In genomic region chr3:30607032-30607833, GRCh38 we compare ENCODE assay signal across 8 cellular contexts. TPM values are rescaled to one million over a fixed set of nuclear protein-coding genes. Genes with fewer than 3 reads are reported as not detected.
DNase-seq lines count a peak whose midpoint lies in the region; ATAC-seq and TF ChIP-seq lines count a peak whose summit lies in the region.

No MANE protein-coding gene starts in this region.

- peak overlapping the region; percentile 98 for H3K4me3 Mint-ChIP-seq in activated T-cell treated with anti-CD3 and anti-CD28 coated beads, Interleukin-2, amount 50 U/mL, for 4 hours
- H3K4me3 Mint-ChIP-seq in neural crest cell = peak overlapping the region; percentile 93

- no peaks in the 10 kb centered on the region for H3K9me3 Mint-ChIP-seq in activated T-cell treated with anti-CD3 and anti-CD28 coated beads, Interleukin-2, amount 50 U/mL, for 4 hours
- H3K9me3 Mint-ChIP-seq in neural crest cell = no peaks in the 10 kb centered on the region

- peaks cover 64% of the 10 kb centered on the region for H3K4me1 Mint-ChIP-seq in activated T-cell treated with anti-CD3 and anti-CD28 coated beads, Interleukin-2, amount 50 U/mL, for 4 hours (ENCODE audit: low read depth)
- peaks cover 31% of the 10 kb centered on the region for H3K4me1 Mint-ChIP-seq in neural crest cell

- ATAC-seq in GM18498 (IDR thresholded peaks at IDR 0.05; ENCODE audit: unreplicated experiment) (peak; percentile 61), HG02759 (IDR thresholded peaks at IDR 0.05; ENCODE audit: unreplicated experiment) (peak; percentile 57)
- ATAC-seq in activated T-cell treated with anti-CD3 and anti-CD28 coated beads, Interleukin-2, amount 50 U/mL, for 4 hours = peak; percentile 45 to 47

- H3K36me3 Mint-ChIP-seq in activated T-cell treated with anti-CD3 and anti-CD28 coated beads, Interleukin-2, amount 50 U/mL, for 4 hours (ENCODE audit: insufficient read depth) = peaks cover 29% of the 10 kb centered on the region
- no peaks in the 10 kb centered on the region for H3K36me3 Mint-ChIP-seq in neural crest cell (ENCODE audit: low read depth)

- peak overlapping the region; percentile 90 for H3K9ac ChIP-seq in NT2/D1 (ENCODE audit: insufficient read length, low read depth)

- H3K36me3 ChIP-seq in NT2/D1 (ENCODE audit: insufficient read depth, insufficient read length, low read length) = no peaks in the 10 kb centered on the region
- no peaks in the 10 kb centered on the region for H3K36me3 ChIP-seq in thyroid gland

- TF ChIP-seq CTCF in neural crest cell (conservative IDR thresholded peaks at IDR 0.05) = no peak
- no peak for TF ChIP-seq CTCF in thyroid gland (IDR thresholded peaks at IDR 0.05)

- H3K27ac ChIP-seq in thyroid gland = peak overlapping the region; percentile 80 to 97 (median 95)

- WGBS in thyroid gland, 2 donors = 7 to 16% methylated on average over 10 to 29 of the region's 45 CpGs

- no peaks in the 10 kb centered on the region for H3K27me3 Mint-ChIP-seq in activated T-cell treated with anti-CD3 and anti-CD28 coated beads, Interleukin-2, amount 50 U/mL, for 4 hours (ENCODE audit: low read depth)
- H3K27me3 Mint-ChIP-seq in neural crest cell (ENCODE audit: low read depth) = peaks cover 15% of the 10 kb centered on the region

- peak in 1 of 2 donors; percentile 56 for TF ChIP-seq POLR2A in thyroid gland (IDR thresholded peaks at IDR 0.05)

- H3K27me3 ChIP-seq in NT2/D1 (ENCODE audit: insufficient read depth, insufficient read length) = peaks cover 16% of the 10 kb centered on the region
- no peaks in the 10 kb centered on the region for H3K27me3 ChIP-seq in thyroid gland

- peak overlapping the region; percentile 87 for H3K4me3 ChIP-seq in NT2/D1 (ENCODE audit: insufficient read length, low read depth)
- peak overlapping the region; percentile 67 to 98 (median 78) for H3K4me3 ChIP-seq in thyroid gland (replicated peaks in 1 of 3)

- peak overlapping the region; percentile 91 for H3K27ac Mint-ChIP-seq in neural crest cell (ENCODE audit: unreplicated experiment)

- DNase-seq in NT2/D1 (ENCODE audit: low read depth, low spot score) = peak; percentile 22
- DNase-seq in activated T-cell treated with anti-CD3 and anti-CD28 coated beads, Interleukin-2, amount 50 U/mL, for 4 hours = peak; percentile 64
- peak; percentile 30 for DNase-seq in fibroblast of peridontal ligament (ENCODE audit: extremely low read depth)
- peak; percentile 29 for DNase-seq in neural crest cell (ENCODE audit: low read depth, low spot score)
- peak; percentile 68 to 79 for DNase-seq in thyroid gland
- DNase-seq in NCI-H524 treated with DMSO at 0.1 percent for 48 hours (lab: John Stamatoyannopoulos, UW) = no peak

- intact Hi-C loops in thyroid gland (cut with DNase I) = loop anchor here (10.0 kb wide), 2 partner anchors 78 to 162 kb away; no protein-coding TSS in a partner anchor

- H3K9me3 ChIP-seq in NT2/D1 (ENCODE audit: insufficient read depth, low read length) (no peaks in the 10 kb centered on the region), thyroid gland (no peaks in the 10 kb centered on the region)

- H3K4me1 ChIP-seq in NT2/D1 (ENCODE audit: insufficient read depth, insufficient read length) (no peaks in the 10 kb centered on the region), thyroid gland (peaks cover 8 to 9% of the 10 kb centered on the region in 2 donors)

RNA-seq across cellular contexts. Expression of gene TGFBR2, which starts 0.8 kb away (rescaled TPM):
- 100 to 1,000 TPM; 104 to 114 (median 111) TPM for total RNA-seq in activated T-cell treated with anti-CD3 and anti-CD28 coated beads, Interleukin-2, amount 50 U/mL, for 4 hours
- total RNA-seq in neural crest cell (8.5 and 8.7 TPM in 2 replicates), thyroid gland (100 to 1,000 TPM; 120 to 418 (median 218) TPM)

Comparison
In these comparisons a context has a peak if more than half of its experiments do, and no peak if none do; other contexts are left out.
1. RNA of gene TGFBR2, which starts 0.8 kb away (total RNA-seq): 120 to 418 TPM in thyroid gland and 104 to 114 TPM in activated T-cell treated with anti-CD3 and anti-CD28 coated beads, Interleukin-2, amount 50 U/mL, for 4 hours; 8.5 to 8.7 TPM in neural crest cell; every median in the first group is over 10 times any median in the second.
2. Peak in every context shown above with its lines, with median percentiles within 50 percentile points of each other: ATAC-seq.